9 cellular contexts compared by ENCODE assay signal in genomic region chr1:24946861-24947658, GRCh38. TPM values are rescaled to one million over a fixed set of nuclear protein-coding genes. Genes with fewer than 3 reads are reported as not detected.
A peak's percentile ranks its signal among the peaks of the same experiment; 100 is the strongest.
DNase-seq lines count a peak whose midpoint lies in the region; ATAC-seq and TF ChIP-seq lines count a peak whose summit lies in the region.
"Had no signal": no experiment of that assay in that cellular context is flagged by ENCODE, and none has a peak within 500 bp of the region (broad histone marks: within the 10 kb centered on the region; RNA-seq: fewer than 3 reads in every experiment).

No MANE protein-coding gene starts in this region.

- intact Hi-C loops in ascending aorta (cut with DNase I), result no loop called here

- peak overlapping the region; percentile 88 for H3K27ac Mint-ChIP-seq in activated T-cell treated with anti-CD3 and anti-CD28 coated beads, Interleukin-2, amount 50 U/mL, for 24 hours
- H3K27ac Mint-ChIP-seq in HFFc6, result no peak overlapping the region; the same call in 1 of the 2 replicates

- H3K9me3 ChIP-seq in MG63 (no peaks in the 10 kb centered on the region), ascending aorta (no peaks in the 10 kb centered on the region)
- H3K9me3 ChIP-seq: BE2C had no signal

- H3K4me3 ChIP-seq in MG63 (no peak overlapping the region), ascending aorta (no peak overlapping the region)

- no peak overlapping the region for H3K4me3 Mint-ChIP-seq in activated T-cell treated with anti-CD3 and anti-CD28 coated beads, Interleukin-2, amount 50 U/mL, for 24 hours
- H3K4me3 Mint-ChIP-seq in HFFc6, result no peak overlapping the region

- no peak for DNase-seq in activated T-cell treated with anti-CD3 and anti-CD28 coated beads, Interleukin-2, amount 50 U/mL, for 24 hours
- no peak for DNase-seq in activated T-cell treated with anti-CD3 and anti-CD28 coated beads, Interleukin-2, amount 50 U/mL, for 1 hour
- DNase-seq in HFFc6 (peak; percentile 52), MG63 (peak; percentile 35), ascending aorta (ENCODE audit: low spot score in 2 of 2) (no peak), NCI-H526 treated with DMSO at 0.1 percent for 48 hours (lab: John Stamatoyannopoulos, UW) (no peak), COR-L47 (lab: John Stamatoyannopoulos, UW) (no peak)
- no peak for DNase-seq in stimulated activated naive CD8-positive, alpha-beta T cell treated with anti-CD3 and anti-CD28 coated beads, Interleukin-15, Interleukin-2, amounts not matched to agents 100 U/mL and 50 U/mL, for 24 hours
- DNase-seq: BE2C had no signal

- no peaks in the 10 kb centered on the region for H3K27me3 Mint-ChIP-seq in activated T-cell treated with anti-CD3 and anti-CD28 coated beads, Interleukin-2, amount 50 U/mL, for 24 hours
- H3K27me3 Mint-ChIP-seq in HFFc6 (ENCODE audit: insufficient read depth), result no peaks in the 10 kb centered on the region; the same call in 1 of the 2 replicates

- H3K9me3 Mint-ChIP-seq in activated T-cell treated with anti-CD3 and anti-CD28 coated beads, Interleukin-2, amount 50 U/mL, for 24 hours, result no peaks in the 10 kb centered on the region
- no peaks in the 10 kb centered on the region for H3K9me3 Mint-ChIP-seq in HFFc6

- H3K36me3 Mint-ChIP-seq in activated T-cell treated with anti-CD3 and anti-CD28 coated beads, Interleukin-2, amount 50 U/mL, for 24 hours (ENCODE audit: low read depth), result peaks cover 95% of the 10 kb centered on the region
- H3K36me3 Mint-ChIP-seq in HFFc6 (ENCODE audit: low read depth), result no peaks in the 10 kb centered on the region

- ATAC-seq in stimulated activated naive CD8-positive, alpha-beta T cell treated with anti-CD3 and anti-CD28 coated beads, Interleukin-15, Interleukin-2, amounts not matched to agents 100 U/mL and 50 U/mL, for 24 hours, result peak; percentile 56

- H3K4me1 Mint-ChIP-seq in activated T-cell treated with anti-CD3 and anti-CD28 coated beads, Interleukin-2, amount 50 U/mL, for 24 hours (ENCODE audit: low read depth), result peaks cover 77% of the 10 kb centered on the region
- H3K4me1 Mint-ChIP-seq in HFFc6 (ENCODE audit: low read depth), result peaks cover 52% of the 10 kb centered on the region

- TF ChIP-seq CTCF in HFFc6 (IDR thresholded peaks at IDR 0.05) (no peak), ascending aorta (IDR thresholded peaks at IDR 0.05) (no peak)

- H3K36me3 ChIP-seq in MG63 (no peaks in the 10 kb centered on the region), ascending aorta (no peaks in the 10 kb centered on the region)
- H3K36me3 ChIP-seq: BE2C had no signal

- no peaks in the 10 kb centered on the region for H3K27me3 ChIP-seq in MG63
- H3K27me3 ChIP-seq in ascending aorta, result no peaks in the 10 kb centered on the region
- H3K27me3 ChIP-seq: BE2C had no signal

- no peak overlapping the region for H3K27ac ChIP-seq in ascending aorta

- H3K4me1 ChIP-seq in ascending aorta, result no peaks in the 10 kb centered on the region
- H3K4me1 ChIP-seq: BE2C had no signal

RNA-seq across cellular contexts. Expression of gene RUNX3, which starts 17.0 kb away (rescaled TPM):
- total RNA-seq in HFFc6 (2021; fragmentation: NEBNext Ultra II Directional; extraction: Animal tissue kit (Norgen Biotek cat#: 25700)), result not detected
- total RNA-seq in MG63 (2014; rRNA removed; shearing (Covaris generic); ENCODE audit: low replicate concordance), result 4.6 and 5.8 TPM in 2 replicates
- total RNA-seq in ascending aorta, result 0.21 TPM

Comparison
In these comparisons a context has a peak if more than half of its experiments do, and no peak if none do; other contexts are left out.
1. DNase-seq: peak in HFFc6 (single experiment) and MG63 (single experiment); none in activated T-cell treated with anti-CD3 and anti-CD28 coated beads, Interleukin-2, amount 50 U/mL, for 24 hours (single experiment), activated T-cell treated with anti-CD3 and anti-CD28 coated beads, Interleukin-2, amount 50 U/mL, for 1 hour (single experiment), stimulated activated naive CD8-positive, alpha-beta T cell treated with anti-CD3 and anti-CD28 coated beads, Interleukin-15, Interleukin-2, amounts not matched to agents 100 U/mL and 50 U/mL, for 24 hours (single experiment), ascending aorta (0 of 2), NCI-H526 treated with DMSO at 0.1 percent for 48 hours (single experiment) and COR-L47 (single experiment).